Comparison of ENCODE assay signal across 17 cellular contexts in genomic region chr5:107485184-107485583, GRCh38.
DNase-seq lines count a peak whose midpoint lies in the region; ATAC-seq and TF ChIP-seq lines count a peak whose summit lies in the region.
"Had no signal": no experiment of that assay in that cellular context is flagged by ENCODE, and none has a peak within 500 bp of the region (broad histone marks: within the 10 kb centered on the region; RNA-seq: fewer than 3 reads in every experiment).

No MANE protein-coding gene starts in this region.

- no peak overlapping the region for H4K5ac ChIP-seq in H9 (ENCODE audit: insufficient read length, low read depth, low read length)

- no peaks in the 10 kb centered on the region; the same call in 1 of the 2 replicates for H3K4me1 ChIP-seq in H9 (ENCODE audit: insufficient read depth, low read length)
- H3K4me1 ChIP-seq: breast epithelium had no signal

- no peak overlapping the region for H3K4ac ChIP-seq in H9 (ENCODE audit: low read depth, low read length)

- DNase-seq in T-helper 2 cell treated with Interferon-gamma antibody and Interleukin-4, amounts not matched to agents 5 μg/mL and 100 μg/mL, for 36 hours (ENCODE audit: low spot score), result no peak
- no peak for DNase-seq in H9
- DNase-seq in GDM1 (lab: John Stamatoyannopoulos, UW), result no peak
- no peak for DNase-seq in activated effector memory CD4-positive, alpha-beta T cell treated with Interleukin-2 at 50 U/mL for 16 hours
- DNase-seq: activated CD4-positive, alpha-beta T cell treated with anti-CD3 and anti-CD28 coated beads for 4 hours; hippocampal formation; NCI-H1694 treated with DMSO at 0.1 percent for 48 hours; stimulated activated CD4-positive, alpha-beta T cell treated with anti-CD3 and anti-CD28 coated beads, Interleukin-15, amount 100 ng/mL, for 24 hours had no signal

- H3T11ph ChIP-seq in H9 (ENCODE audit: low read length), result no peak overlapping the region

- peaks cover 28% of the 10 kb centered on the region for H3K9me3 Mint-ChIP-seq in T-helper 2 cell treated with Interferon-gamma antibody and Interleukin-4, amounts not matched to agents 5 μg/mL and 100 μg/mL, for 36 hours
- H3K9me3 Mint-ChIP-seq in H9, result no peaks in the 10 kb centered on the region
- H3K9me3 Mint-ChIP-seq: IgD-negative memory B cell had no signal

- H3K14ac ChIP-seq in H9 (ENCODE audit: insufficient read depth, low read length), result no peak overlapping the region

- H3K23me2 ChIP-seq in H9 (ENCODE audit: insufficient read length, low read depth, low read length, poor library complexity, severe bottlenecking), result no peaks in the 10 kb centered on the region

- H4K8ac ChIP-seq in H9 (replicated peaks; ENCODE audit: insufficient read length, low read depth, low read length), result no peak overlapping the region

- ATAC-seq in GM18508 (IDR thresholded peaks at IDR 0.05; ENCODE audit: insufficient read depth, unreplicated experiment), result peak; percentile 46
- ATAC-seq in GM21381 (IDR thresholded peaks at IDR 0.05; ENCODE audit: unreplicated experiment), result peak; percentile 56
- ATAC-seq in HG02970 (IDR thresholded peaks at IDR 0.05; ENCODE audit: low FRiP score, unreplicated experiment), result peak; percentile 75
- ATAC-seq in HG03565 (IDR thresholded peaks at IDR 0.05; ENCODE audit: unreplicated experiment), result peak; percentile 47
- ATAC-seq: SK-N-SH treated with all-trans-retinoic acid at 6 μM for 48 hours had no signal

- no peaks in the 10 kb centered on the region for H3K79me1 ChIP-seq in H9 (ENCODE audit: insufficient read depth, low read depth, low read length, poor library complexity, severe bottlenecking)

- no peak overlapping the region for H4K91ac ChIP-seq in H9 (ENCODE audit: insufficient read length, low read depth, low read length)

- H3K9me3 ChIP-seq in H9 (ENCODE audit: control insufficient read depth, low read depth, low read length), result no peaks in the 10 kb centered on the region
- H3K9me3 ChIP-seq: breast epithelium had no signal

- peaks cover 3% of the 10 kb centered on the region for H3K27me3 Mint-ChIP-seq in T-helper 2 cell treated with Interferon-gamma antibody and Interleukin-4, amounts not matched to agents 5 μg/mL and 100 μg/mL, for 36 hours (ENCODE audit: low read depth)
- H3K27me3 Mint-ChIP-seq in H9 (ENCODE audit: low read depth), result no peaks in the 10 kb centered on the region

- no peak overlapping the region for H3K4me2 ChIP-seq in H9 (ENCODE audit: insufficient read depth, insufficient read length, low read length)

- peaks cover 7% of the 10 kb centered on the region for H3K36me3 Mint-ChIP-seq in T-helper 2 cell treated with Interferon-gamma antibody and Interleukin-4, amounts not matched to agents 5 μg/mL and 100 μg/mL, for 36 hours (ENCODE audit: low read depth)
- peaks cover 0 to 5% (median 2%) of the 10 kb centered on the region in 3 experiments; a peak in 2 of 7 replicates for H3K36me3 Mint-ChIP-seq in H9 (ENCODE audit: insufficient read depth in 1 of 3, low read depth in 3 of 3)

- no peak overlapping the region for H3K18ac ChIP-seq in H9 (ENCODE audit: insufficient read length, low read depth, low read length)

- no peak overlapping the region for H3K23ac ChIP-seq in H9 (ENCODE audit: insufficient read length, low read depth, low read length)

- H2BK5ac ChIP-seq in H9 (ENCODE audit: insufficient read length, low read length), result no peak overlapping the region

- H2BK15ac ChIP-seq in H9 (ENCODE audit: low read depth, low read length), result no peak overlapping the region

- H2AK5ac ChIP-seq in H9 (ENCODE audit: insufficient read length, low read length), result no peak overlapping the region

- no peaks in the 10 kb centered on the region for H3K79me2 ChIP-seq in H9 (ENCODE audit: insufficient read depth, low read length)
- H3K79me2 ChIP-seq: parathyroid adenoma had no signal

- no peak overlapping the region for H3K4me3 Mint-ChIP-seq in T-helper 2 cell treated with Interferon-gamma antibody and Interleukin-4, amounts not matched to agents 5 μg/mL and 100 μg/mL, for 36 hours
- H3K4me3 Mint-ChIP-seq in H9, result no peak overlapping the region
- H3K4me3 Mint-ChIP-seq: IgD-negative memory B cell had no signal

- no peak overlapping the region for H3K9ac ChIP-seq in H9 (ENCODE audit: extremely low read depth, insufficient read length, low read length)
- H3K9ac ChIP-seq: parathyroid adenoma had no signal

- no peak overlapping the region for H2BK12ac ChIP-seq in H9 (ENCODE audit: insufficient read length, low read depth, low read length)

- no peak overlapping the region for H2BK20ac ChIP-seq in H9 (ENCODE audit: low read depth, low read length, poor library complexity, severe bottlenecking)

- H3K27me3 ChIP-seq in H9 (ENCODE audit: insufficient read depth, low read length), result no peaks in the 10 kb centered on the region
- H3K27me3 ChIP-seq: breast epithelium had no signal

- peaks cover 19% of the 10 kb centered on the region for H3K4me1 Mint-ChIP-seq in T-helper 2 cell treated with Interferon-gamma antibody and Interleukin-4, amounts not matched to agents 5 μg/mL and 100 μg/mL, for 36 hours (ENCODE audit: low read depth)
- peaks cover 55 to 58% of the 10 kb centered on the region in 2 experiments for H3K4me1 Mint-ChIP-seq in H9

- H2AFZ ChIP-seq in H9 (ENCODE audit: low read length), result no peak overlapping the region
- H2AFZ ChIP-seq: parathyroid adenoma had no signal

- H3K56ac ChIP-seq in H9 (ENCODE audit: insufficient read length, low read depth, low read length), result no peak overlapping the region

- H3K27ac ChIP-seq in H9 (ENCODE audit: insufficient read length, low read depth, low read length), result no peak overlapping the region
- H3K27ac ChIP-seq: breast epithelium, parathyroid adenoma had no signal

- no peaks in the 10 kb centered on the region for H4K20me1 ChIP-seq in H9 (ENCODE audit: control insufficient read depth, insufficient read depth, insufficient read length)

- no peak for TF ChIP-seq CTCF in H9 (conservative IDR thresholded peaks at IDR 0.05)

- no peak overlapping the region for H3K27ac Mint-ChIP-seq in T-helper 2 cell treated with Interferon-gamma antibody and Interleukin-4, amounts not matched to agents 5 μg/mL and 100 μg/mL, for 36 hours
- H3K27ac Mint-ChIP-seq in H9, result no peak overlapping the region
- H3K27ac Mint-ChIP-seq: activated T-helper 2 cell treated with anti-CD3 and anti-CD28 coated beads, Interferon-gamma antibody, Interleukin-2, Interleukin-4, amounts not matched to agents 10 μg/mL and 5 μg/mL and 100 μg/mL, durations not matched to agents 14 hours and 24 hours and 36 hours; IgD-negative memory B cell had no signal

- H2BK120ac ChIP-seq in H9 (ENCODE audit: low read depth, low read length, poor library complexity, severe bottlenecking), result no peak overlapping the region
